Comparison of ENCODE assay signal across 1 cellular context in the genomic region with DNA sequence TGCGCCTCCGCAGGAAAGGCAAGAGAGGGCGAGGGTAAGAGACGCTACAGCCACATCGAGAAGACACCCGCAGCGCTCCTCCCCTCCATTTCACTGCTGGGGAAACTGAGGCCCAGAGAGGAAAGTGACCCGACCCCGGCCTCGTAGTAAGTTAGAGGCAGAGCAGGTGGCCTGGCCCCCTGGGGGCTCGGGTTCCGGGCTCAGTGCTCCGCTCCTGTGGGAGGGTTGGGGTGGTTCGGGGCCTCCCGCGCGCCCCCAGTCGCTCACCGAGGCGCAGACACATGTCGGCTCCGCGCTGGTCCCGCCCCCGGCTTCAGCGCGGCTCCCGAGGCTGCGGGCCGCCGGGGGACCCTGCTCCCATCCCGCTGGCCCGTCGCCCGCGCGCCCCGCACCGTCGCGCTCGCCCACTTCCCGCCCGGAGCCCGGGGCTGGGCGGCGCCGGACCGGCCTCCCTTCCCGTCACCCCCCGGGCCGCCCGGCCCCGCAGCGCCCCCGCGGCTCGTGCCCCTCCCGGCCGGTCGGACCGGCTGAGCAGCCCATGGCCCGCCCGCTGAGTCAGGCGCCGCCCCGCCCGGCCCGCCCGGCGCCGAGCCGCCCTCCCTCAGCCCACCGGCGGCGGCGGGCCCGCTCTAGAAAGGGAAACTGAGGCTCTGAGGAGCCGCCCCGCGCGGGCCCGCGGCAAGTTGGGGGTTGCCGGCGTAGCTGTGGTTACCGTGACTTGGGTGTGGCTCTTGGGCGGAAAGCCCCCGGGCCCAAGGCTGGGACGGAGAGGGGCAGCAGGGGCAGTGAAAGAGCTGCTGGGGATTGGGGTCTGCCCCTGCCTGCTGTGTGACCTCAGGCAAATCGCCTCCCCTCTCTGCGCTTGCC.
TF ChIP-seq lines count a peak whose summit lies in the region.

A gene with protein sequence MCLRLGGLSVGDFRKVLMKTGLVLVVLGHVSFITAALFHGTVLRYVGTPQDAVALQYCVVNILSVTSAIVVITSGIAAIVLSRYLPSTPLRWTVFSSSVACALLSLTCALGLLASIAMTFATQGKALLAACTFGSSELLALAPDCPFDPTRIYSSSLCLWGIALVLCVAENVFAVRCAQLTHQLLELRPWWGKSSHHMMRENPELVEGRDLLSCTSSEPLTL (minus strand): TSS at position 434 of the 867 bp plus-strand sequence. CDS start 151 bp downstream, at position 283.

TF ChIP-seq in IMR-90, 13 proteins besides CTCF, POLR2A, EP300 and RAD21:
- TF ChIP-seq, protein P1, sequence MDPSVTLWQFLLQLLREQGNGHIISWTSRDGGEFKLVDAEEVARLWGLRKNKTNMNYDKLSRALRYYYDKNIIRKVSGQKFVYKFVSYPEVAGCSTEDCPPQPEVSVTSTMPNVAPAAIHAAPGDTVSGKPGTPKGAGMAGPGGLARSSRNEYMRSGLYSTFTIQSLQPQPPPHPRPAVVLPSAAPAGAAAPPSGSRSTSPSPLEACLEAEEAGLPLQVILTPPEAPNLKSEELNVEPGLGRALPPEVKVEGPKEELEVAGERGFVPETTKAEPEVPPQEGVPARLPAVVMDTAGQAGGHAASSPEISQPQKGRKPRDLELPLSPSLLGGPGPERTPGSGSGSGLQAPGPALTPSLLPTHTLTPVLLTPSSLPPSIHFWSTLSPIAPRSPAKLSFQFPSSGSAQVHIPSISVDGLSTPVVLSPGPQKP (IDR thresholded peaks at IDR 0.05; ENCODE audit: borderline replicate concordance, low read depth, low read length) = no peak
- TF ChIP-seq MXI1 (IDR thresholded peaks at IDR 0.05; ENCODE audit: borderline replicate concordance, low read depth, low read length) = peak; percentile 46; the same call in 1 of the 2 replicates
